In the genomic region with DNA sequence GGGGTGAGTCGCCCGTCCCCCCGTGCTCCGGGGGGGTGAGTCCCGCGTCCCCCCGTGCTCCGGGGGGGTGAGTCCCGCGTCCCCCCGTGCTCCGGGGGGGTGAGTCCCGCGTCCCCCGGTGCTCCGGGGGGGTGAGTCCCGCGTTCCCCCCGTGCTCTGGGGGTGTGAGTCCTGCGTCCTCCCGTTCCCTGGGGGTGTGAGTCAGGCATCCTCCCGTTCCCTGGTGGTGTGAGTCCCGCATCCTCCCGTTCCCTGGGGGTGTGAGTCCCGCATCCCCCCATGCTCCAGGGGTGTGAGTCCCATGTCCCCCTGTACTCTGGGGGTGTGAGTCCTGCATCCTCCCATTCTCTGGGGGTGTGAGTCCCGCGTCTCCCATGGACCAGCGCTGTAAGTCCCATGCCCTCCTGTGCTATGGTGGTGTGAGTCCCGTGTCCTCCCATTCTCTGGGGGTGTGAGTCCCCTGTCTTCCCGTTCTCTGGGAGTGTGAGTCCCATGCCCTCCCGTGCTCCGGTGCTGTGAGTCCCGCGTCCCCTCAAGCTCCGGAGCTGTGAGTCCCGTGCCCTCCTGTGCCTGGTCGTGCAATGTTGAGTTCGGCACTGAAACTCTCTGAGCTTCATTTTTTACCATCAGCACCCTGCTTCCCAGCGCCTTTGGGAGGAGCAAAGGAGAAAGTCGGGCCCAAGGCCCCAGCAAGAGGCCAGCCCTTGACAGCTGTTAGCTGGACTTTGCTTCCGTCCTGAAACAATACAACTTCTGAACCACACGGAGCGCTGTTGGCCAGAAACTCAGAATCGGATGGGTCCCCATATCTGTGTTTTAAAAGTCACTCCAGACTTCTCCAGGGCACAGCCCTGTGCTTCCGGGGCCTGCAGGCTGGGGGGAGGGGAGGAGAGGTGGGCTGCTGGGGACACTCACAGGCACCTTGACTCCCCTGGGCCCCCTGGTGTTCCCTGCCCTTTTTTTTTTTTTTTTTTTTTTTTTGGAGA, we compare ENCODE assay signal across 9 cellular contexts. TPM values are rescaled to one million over a fixed set of nuclear protein-coding genes. Genes with fewer than 3 reads are reported as not detected.
DNase-seq lines count a peak whose midpoint lies in the region; ATAC-seq and TF ChIP-seq lines count a peak whose summit lies in the region.
"Had no signal": no experiment of that assay in that cellular context is flagged by ENCODE, and none has a peak within 500 bp of the region (broad histone marks: within the 10 kb centered on the region; RNA-seq: fewer than 3 reads in every experiment).

No MANE protein-coding gene starts in this region.

- no peak overlapping the region for H3K27ac ChIP-seq in hepatocyte

- DNase-seq in activated naive CD8-positive, alpha-beta T cell treated with anti-CD3 and anti-CD28 coated beads, Interleukin-2, amount 10 ng/mL, durations not matched to agents 7 days and 5 days = no peak
- DNase-seq in activated naive CD8-positive, alpha-beta T cell treated with anti-CD3 and anti-CD28 coated beads, Interleukin-2, amount 50 U/mL, for 24 hours = no peak
- DNase-seq in NCI-H2227 (lab: John Stamatoyannopoulos, UW; ENCODE audit: unreplicated experiment) (peak; percentile 65), amniotic epithelial cell (ENCODE audit: low read depth) (peak; percentile 50), hepatocyte (ENCODE audit: low spot score) (peak; percentile 84), superior temporal gyrus (ENCODE audit: extremely low spot score) (peak; percentile 24)

- no peaks in the 10 kb centered on the region for H3K36me3 ChIP-seq in hepatocyte (replicated peaks; ENCODE audit: insufficient read depth, low read depth)

- POLR2A ChIA-PET in activated naive CD8-positive, alpha-beta T cell treated with anti-CD3 and anti-CD28 coated beads, Interleukin-2, amount 10 ng/mL, durations not matched to agents 7 days and 5 days (lab: Charles Lee) = interaction anchor here (0.5 to 0.7 kb wide), 3 partner anchors 9 to 27 kb away, joined by 3 to 4 read pairs (median 3); partner anchors contain the start of gene ZC3H18

- no peaks in the 10 kb centered on the region for H3K27me3 ChIP-seq in hepatocyte

- no peaks in the 10 kb centered on the region for H3K9me3 ChIP-seq in hepatocyte (ENCODE audit: low read depth)

- no peaks in the 10 kb centered on the region for H3K4me1 ChIP-seq in hepatocyte (ENCODE audit: insufficient read depth)

- H3K4me2 ChIP-seq in hepatocyte = no peak overlapping the region

- peaks cover 3% of the 10 kb centered on the region for H3K9me3 Mint-ChIP-seq in activated naive CD8-positive, alpha-beta T cell treated with anti-CD3 and anti-CD28 coated beads, Interleukin-2, amount 10 ng/mL, durations not matched to agents 7 days and 5 days
- no peaks in the 10 kb centered on the region for H3K9me3 Mint-ChIP-seq in activated naive CD8-positive, alpha-beta T cell treated with anti-CD3 and anti-CD28 coated beads, Interleukin-2, amount 50 U/mL, for 24 hours
- H3K9me3 Mint-ChIP-seq: activated naive CD4-positive, alpha-beta T cell treated with anti-CD3 and anti-CD28 coated beads, Interleukin-2, amount 50 U/mL, for 24 hours had no signal

- WGBS in hepatocyte (ENCODE audit: low lambda C conversion rate, missing lambda C conversion rate) = 65% methylated on average over 24 of the region's 45 CpGs

- H2AFZ ChIP-seq in hepatocyte = no peak overlapping the region

- no peak overlapping the region for H3K4me3 Mint-ChIP-seq in activated naive CD8-positive, alpha-beta T cell treated with anti-CD3 and anti-CD28 coated beads, Interleukin-2, amount 10 ng/mL, durations not matched to agents 7 days and 5 days
- no peak overlapping the region for H3K4me3 Mint-ChIP-seq in activated naive CD8-positive, alpha-beta T cell treated with anti-CD3 and anti-CD28 coated beads, Interleukin-2, amount 50 U/mL, for 24 hours
- H3K4me3 Mint-ChIP-seq: activated naive CD4-positive, alpha-beta T cell treated with anti-CD3 and anti-CD28 coated beads, Interleukin-2, amount 50 U/mL, for 24 hours had no signal

- H4K20me1 ChIP-seq in hepatocyte (ENCODE audit: insufficient read depth, poor library complexity, severe bottlenecking) = no peaks in the 10 kb centered on the region

- no peaks in the 10 kb centered on the region for H3K9me2 ChIP-seq in hepatocyte (replicated peaks; ENCODE audit: insufficient read depth)

- peak; percentile 45 for TF ChIP-seq CTCF in hepatocyte (IDR thresholded peaks at IDR 0.05; ENCODE audit: poor library complexity)

- H3K79me2 ChIP-seq in hepatocyte = no peaks in the 10 kb centered on the region

- no peak overlapping the region for H3K27ac Mint-ChIP-seq in activated naive CD8-positive, alpha-beta T cell treated with anti-CD3 and anti-CD28 coated beads, Interleukin-2, amount 10 ng/mL, durations not matched to agents 7 days and 5 days
- no peak overlapping the region for H3K27ac Mint-ChIP-seq in activated naive CD8-positive, alpha-beta T cell treated with anti-CD3 and anti-CD28 coated beads, Interleukin-2, amount 50 U/mL, for 24 hours

- no peak overlapping the region for H3K4me3 ChIP-seq in hepatocyte

- ATAC-seq in activated naive CD8-positive, alpha-beta T cell treated with anti-CD3 and anti-CD28 coated beads, Interleukin-2, amount 10 ng/mL, durations not matched to agents 7 days and 5 days (ENCODE audit: low read depth) = peak; percentile 51
- no peak for ATAC-seq in activated naive CD8-positive, alpha-beta T cell treated with anti-CD3 and anti-CD28 coated beads, Interleukin-2, amount 50 U/mL, for 24 hours
- no peak for ATAC-seq in HG03097 (IDR thresholded peaks at IDR 0.05; ENCODE audit: low FRiP score, unreplicated experiment)
- no peak for ATAC-seq in HG02870 (IDR thresholded peaks at IDR 0.05; ENCODE audit: unreplicated experiment)

- H3K4me1 Mint-ChIP-seq in activated naive CD8-positive, alpha-beta T cell treated with anti-CD3 and anti-CD28 coated beads, Interleukin-2, amount 10 ng/mL, durations not matched to agents 7 days and 5 days = peaks cover 1% of the 10 kb centered on the region
- peaks cover 3% of the 10 kb centered on the region for H3K4me1 Mint-ChIP-seq in activated naive CD8-positive, alpha-beta T cell treated with anti-CD3 and anti-CD28 coated beads, Interleukin-2, amount 50 U/mL, for 24 hours

- H3K36me3 Mint-ChIP-seq in activated naive CD8-positive, alpha-beta T cell treated with anti-CD3 and anti-CD28 coated beads, Interleukin-2, amount 10 ng/mL, durations not matched to agents 7 days and 5 days = no peaks in the 10 kb centered on the region
- no peaks in the 10 kb centered on the region for H3K36me3 Mint-ChIP-seq in activated naive CD8-positive, alpha-beta T cell treated with anti-CD3 and anti-CD28 coated beads, Interleukin-2, amount 50 U/mL, for 24 hours (ENCODE audit: low read depth)
- H3K36me3 Mint-ChIP-seq: activated naive CD4-positive, alpha-beta T cell treated with anti-CD3 and anti-CD28 coated beads, Interleukin-2, amount 50 U/mL, for 24 hours had no signal

- peaks cover 11% of the 10 kb centered on the region for H3K27me3 Mint-ChIP-seq in activated naive CD8-positive, alpha-beta T cell treated with anti-CD3 and anti-CD28 coated beads, Interleukin-2, amount 10 ng/mL, durations not matched to agents 7 days and 5 days
- H3K27me3 Mint-ChIP-seq in activated naive CD8-positive, alpha-beta T cell treated with anti-CD3 and anti-CD28 coated beads, Interleukin-2, amount 50 U/mL, for 24 hours = peaks cover 7% of the 10 kb centered on the region

RNA-seq across cellular contexts. Expression of gene ZC3H18, which starts 11.5 kb away (rescaled TPM):
- 10 to 100 TPM; 83.4 to 88.7 TPM for total RNA-seq in activated naive CD8-positive, alpha-beta T cell treated with anti-CD3 and anti-CD28 coated beads, Interleukin-2, amount 10 ng/mL, durations not matched to agents 7 days and 5 days
- total RNA-seq in hepatocyte = 8.1 and 16.8 TPM in 2 replicates
- 30.7 and 37.1 TPM in 2 replicates for polyA plus RNA-seq in hepatocyte

Comparison
In these comparisons a context has a peak if more than half of its experiments do, and no peak if none do; other contexts are left out.
1. DNase-seq: peak in NCI-H2227 (single experiment), amniotic epithelial cell (single experiment), hepatocyte (single experiment) and superior temporal gyrus (single experiment); none in activated naive CD8-positive, alpha-beta T cell treated with anti-CD3 and anti-CD28 coated beads, Interleukin-2, amount 10 ng/mL, durations not matched to agents 7 days and 5 days (single experiment) and activated naive CD8-positive, alpha-beta T cell treated with anti-CD3 and anti-CD28 coated beads, Interleukin-2, amount 50 U/mL, for 24 hours (single experiment).